10 cellular contexts compared by ENCODE assay signal in genomic region chr13:110942248-110942981, GRCh38. TPM values are rescaled to one million over a fixed set of nuclear protein-coding genes. Genes with fewer than 3 reads are reported as not detected.
DNase-seq lines count a peak whose midpoint lies in the region; ATAC-seq and TF ChIP-seq lines count a peak whose summit lies in the region.
"Had no signal": no experiment of that assay in that cellular context is flagged by ENCODE, and none has a peak within 500 bp of the region (broad histone marks: within the 10 kb centered on the region; RNA-seq: fewer than 3 reads in every experiment).

No MANE protein-coding gene starts in this region.

- H3K27ac ChIP-seq in mammary epithelial cell (ENCODE audit: insufficient read depth, low read depth, low read length) (no peak overlapping the region), testis (no peak overlapping the region)
- no peak overlapping the region for H3K27ac ChIP-seq in naive thymus-derived CD4-positive, alpha-beta T cell (ENCODE audit: low read depth, low read length)
- H3K27ac ChIP-seq: SJCRH30 had no signal

- H3K4me1 Mint-ChIP-seq in T-cell = peaks cover 0 to 4% (median 0%) of the 10 kb centered on the region in 3 donors
- H3K4me1 Mint-ChIP-seq in naive thymus-derived CD4-positive, alpha-beta T cell = peaks cover 0 to 25% (median 0%) of the 10 kb centered on the region in 7 donors

- POLR2A ChIA-PET in T-cell (lab: Charles Lee) = no interaction called here
- POLR2A ChIA-PET in naive thymus-derived CD4-positive, alpha-beta T cell (lab: Charles Lee) = no interaction called here

- no peaks in the 10 kb centered on the region for H4K20me1 ChIP-seq in mammary epithelial cell (ENCODE audit: insufficient read depth, low read length)

- H3K9me3 ChIP-seq in mammary epithelial cell (replicated peaks; ENCODE audit: insufficient read depth, low read length) (no peaks in the 10 kb centered on the region), testis (no peaks in the 10 kb centered on the region)
- no peaks in the 10 kb centered on the region for H3K9me3 ChIP-seq in naive thymus-derived CD4-positive, alpha-beta T cell (ENCODE audit: control insufficient read depth in 2 of 3, low read length in 3 of 3)
- H3K9me3 ChIP-seq: SJCRH30 had no signal

- peaks cover 3 to 4% of the 10 kb centered on the region in 2 donors for H3K27me3 Mint-ChIP-seq in T-cell
- peaks cover 0 to 3% (median 0%) of the 10 kb centered on the region in 5 donors for H3K27me3 Mint-ChIP-seq in naive thymus-derived CD4-positive, alpha-beta T cell

- TF ChIP-seq CTCF in mammary epithelial cell (conservative IDR thresholded peaks at IDR 0.05 in 1 of 2, IDR thresholded peaks at IDR 0.05 in 1 of 2; ENCODE audit: extremely low read depth in 1 of 2, insufficient read depth in 1 of 2, low read depth in 1 of 2, low read length in 2 of 2) (no peak), testis (IDR thresholded peaks at IDR 0.05) (no peak)

- peak; percentile 36 for DNase-seq in Caki2 (ENCODE audit: low read depth)
- peak; percentile 82 for DNase-seq in mammary epithelial cell
- no peak for DNase-seq in DMS79 treated with DMSO at 0.1 percent for 48 hours (lab: John Stamatoyannopoulos, UW)
- DNase-seq in testis = no peak
- no peak for DNase-seq in T-cell
- DNase-seq in naive thymus-derived CD4-positive, alpha-beta T cell = no peak
- DNase-seq: hippocampal formation, SJCRH30 had no signal

- ATAC-seq in GM19438 (IDR thresholded peaks at IDR 0.05; ENCODE audit: low read depth, unreplicated experiment) = peak; percentile 78
- peak; percentile 88 for ATAC-seq in HG03378 (IDR thresholded peaks at IDR 0.05; ENCODE audit: unreplicated experiment)
- no peak for ATAC-seq in T-cell (replicated peaks in 1 of 4)
- no peak for ATAC-seq in naive thymus-derived CD4-positive, alpha-beta T cell

- intact Hi-C loops in mammary epithelial cell (cut with micrococcal nuclease) (loop anchor here (5.0 kb wide), 1 partner anchor 280 kb away; no protein-coding TSS in a partner anchor), testis (cut with DNase I; ENCODE audit: low total_unique reads) (no loop called here)
- intact Hi-C loops in naive thymus-derived CD4-positive, alpha-beta T cell (cut with micrococcal nuclease) = loop anchor here in 1 of 2 donors (10.0 kb wide), 1 partner anchor 272 kb away; no protein-coding TSS in a partner anchor

- H3K36me3 ChIP-seq in mammary epithelial cell (ENCODE audit: insufficient read depth, low read length) = no peaks in the 10 kb centered on the region
- H3K36me3 ChIP-seq in testis (ENCODE audit: low read depth, missing control alignments) = no peaks in the 10 kb centered on the region
- H3K36me3 ChIP-seq in naive thymus-derived CD4-positive, alpha-beta T cell (ENCODE audit: control insufficient read depth in 2 of 3, insufficient read depth in 3 of 3, low read length in 3 of 3) = no peaks in the 10 kb centered on the region
- H3K36me3 ChIP-seq: SJCRH30 had no signal

- CTCF ChIA-PET in mammary epithelial cell (lab: Charles Lee; ENCODE audit: low non-redundant PET) (no interaction called here), T-cell (lab: Charles Lee) (no interaction called here)
- CTCF ChIA-PET in naive thymus-derived CD4-positive, alpha-beta T cell (lab: Charles Lee) = no interaction called here

- 80% methylated on average over 3 of the region's 4 CpGs for WGBS in mammary epithelial cell (ENCODE audit: low coverage, missing lambda C conversion rate)
- 84 to 86% methylated on average over 4 of the region's 4 CpGs for WGBS in testis, 2 donors

- no peak overlapping the region for H3K4me3 ChIP-seq in mammary epithelial cell (replicated peaks in 1 of 3; ENCODE audit: insufficient read depth in 1 of 3, low read depth in 2 of 3, low read length in 3 of 3)
- no peak overlapping the region for H3K4me3 ChIP-seq in testis
- H3K4me3 ChIP-seq in naive thymus-derived CD4-positive, alpha-beta T cell (ENCODE audit: low read length) = no peak overlapping the region
- H3K4me3 ChIP-seq: SJCRH30 had no signal

- H3K27me3 ChIP-seq in mammary epithelial cell (ENCODE audit: insufficient read depth, low read length) (no peaks in the 10 kb centered on the region), testis (no peaks in the 10 kb centered on the region)
- no peaks in the 10 kb centered on the region for H3K27me3 ChIP-seq in naive thymus-derived CD4-positive, alpha-beta T cell (ENCODE audit: control insufficient read depth in 2 of 2, insufficient read depth in 2 of 2, low read length in 2 of 2)
- H3K27me3 ChIP-seq: SJCRH30 had no signal

- TF ChIP-seq POLR2A in testis (IDR thresholded peaks at IDR 0.05) = no peak

- peaks cover 10% of the 10 kb centered on the region for H3K4me1 ChIP-seq in mammary epithelial cell (ENCODE audit: insufficient read depth, low read length)
- peaks cover 10% of the 10 kb centered on the region for H3K4me1 ChIP-seq in testis
- no peaks in the 10 kb centered on the region for H3K4me1 ChIP-seq in naive thymus-derived CD4-positive, alpha-beta T cell (ENCODE audit: control insufficient read depth in 2 of 2, insufficient read depth in 2 of 2, low read length in 2 of 2)
- H3K4me1 ChIP-seq: SJCRH30 had no signal

- H2AFZ ChIP-seq in mammary epithelial cell (ENCODE audit: low read depth, low read length) = no peak overlapping the region

- no peak overlapping the region for H3K9ac ChIP-seq in mammary epithelial cell (ENCODE audit: insufficient read depth, low read length)

- H3K4me3 Mint-ChIP-seq in T-cell = no peak overlapping the region
- no peak overlapping the region for H3K4me3 Mint-ChIP-seq in naive thymus-derived CD4-positive, alpha-beta T cell

- no peaks in the 10 kb centered on the region for H3K79me2 ChIP-seq in mammary epithelial cell (ENCODE audit: insufficient read depth, low read length)

- no peaks in the 10 kb centered on the region for H3K36me3 Mint-ChIP-seq in T-cell
- no peaks in the 10 kb centered on the region for H3K36me3 Mint-ChIP-seq in naive thymus-derived CD4-positive, alpha-beta T cell

- H3K9me3 Mint-ChIP-seq in T-cell = no peaks in the 10 kb centered on the region
- H3K9me3 Mint-ChIP-seq in naive thymus-derived CD4-positive, alpha-beta T cell = peaks cover 0 to under 1% (median 0%) of the 10 kb centered on the region in 11 donors

- dilution Hi-C loops in mammary epithelial cell (cut with HindIII; ENCODE audit: low sequenced_read_pairs) = no loop called here

- H3K27ac Mint-ChIP-seq in T-cell = no peak overlapping the region
- H3K27ac Mint-ChIP-seq in naive thymus-derived CD4-positive, alpha-beta T cell = no peak overlapping the region

- TSS peak; percentile 65 for BruUV-seq in mammary epithelial cell (replicated peaks; lab: Mats Ljungman, UMichigan)

- in situ Hi-C loops in Caki2 (cut with HindIII; ENCODE audit: low pct_unique_long_range_greater_than_20kb, low sequenced_read_pairs) (no loop called here), mammary epithelial cell (cut with MboI; ENCODE audit: low sequenced_read_pairs in 2 of 2) (loop anchor here (10.0 to 25.0 kb wide), 3 partner anchors 92 to 270 kb away; no protein-coding TSS in a partner anchor)

- H3K4me2 ChIP-seq in mammary epithelial cell (ENCODE audit: insufficient read depth, low read depth, low read length) = no peak overlapping the region

RNA-seq across cellular contexts. Expression of gene ANKRD10, which starts 27.5 kb away (rescaled TPM):
- 36.1 and 53.3 TPM in 2 replicates for total RNA-seq in Caki2 (2014; rRNA removed; shearing (Covaris generic); ENCODE audit: low replicate concordance)
- total RNA-seq in mammary epithelial cell (10 to 100 TPM; 45.3 to 50.3 TPM), testis (100 to 1,000 TPM; 132 to 180 TPM), T-cell (100 to 1,000 TPM in 3 of 5 donors, 10 to 100 TPM in 2; 93.7 to 133 (median 104) TPM)
- polyA plus RNA-seq in mammary epithelial cell (18.3 TPM), testis (ENCODE audit: insufficient read depth, low read depth, low replicate concordance) (65.2 TPM)
- polyA minus RNA-seq in mammary epithelial cell = 15.6 TPM
- 100 to 1,000 TPM; 129 to 155 (median 132) TPM for total RNA-seq in naive thymus-derived CD4-positive, alpha-beta T cell
- polyA plus RNA-seq in naive thymus-derived CD4-positive, alpha-beta T cell = 10 to 100 TPM; 53.2 to 59.5 TPM

Comparison
In these comparisons a context has a peak if more than half of its experiments do, and no peak if none do; other contexts are left out.
1. DNase-seq: peak in Caki2 (single experiment) and mammary epithelial cell (single experiment); none in DMS79 treated with DMSO at 0.1 percent for 48 hours (single experiment), testis (single experiment), T-cell (0 of 34) and naive thymus-derived CD4-positive, alpha-beta T cell (0 of 9).
2. ATAC-seq: peak in GM19438 (single experiment) and HG03378 (single experiment); none in T-cell (0 of 4) and naive thymus-derived CD4-positive, alpha-beta T cell (single experiment).